Comparison of ENCODE assay signal across 8 cellular contexts in genomic region chr12:49662998-49663843, GRCh38. TPM values are rescaled to one million over a fixed set of nuclear protein-coding genes. Genes with fewer than 3 reads are reported as not detected.
DNase-seq lines count a peak whose midpoint lies in the region; ATAC-seq and TF ChIP-seq lines count a peak whose summit lies in the region.

No MANE protein-coding gene starts in this region.

- ATAC-seq in GM21515 (IDR thresholded peaks at IDR 0.05; ENCODE audit: unreplicated experiment) = peak; percentile 63

- DNase-seq in COLO668 (lab: John Stamatoyannopoulos, UW; ENCODE audit: unreplicated experiment) (peak; percentile 2), KG1 (lab: John Stamatoyannopoulos, UW) (peak; percentile 83), choroid plexus epithelial cell (ENCODE audit: low read depth) (peak; percentile 93), lung microvascular endothelial cell (ENCODE audit: low read depth in 2 of 2) (peak; percentile 94 to 97), NCI-H2081 treated with DMSO at 0.1 percent for 48 hours (lab: John Stamatoyannopoulos, UW) (no peak)
- peak; percentile 16 to 63 (median 39) for DNase-seq in activated CD4-positive, CD25-positive, alpha-beta regulatory T cell (lab: John Stamatoyannopoulos, UW)
- peak; percentile 46 for DNase-seq in stimulated activated CD8-positive, alpha-beta memory T cell treated with anti-CD3 and anti-CD28 coated beads, Interleukin-15, amount 100 ng/mL, for 4 hours (ENCODE audit: low read depth in 2 of 2)

- TF ChIP-seq CTCF in choroid plexus epithelial cell (conservative IDR thresholded peaks at IDR 0.05; ENCODE audit: low read depth, low read length) = no peak

- no peak overlapping the region for H3K4me3 ChIP-seq in choroid plexus epithelial cell (ENCODE audit: low read depth, low read length)

RNA-seq across cellular contexts. Expression of gene PRPF40B, which starts 39.9 kb away (rescaled TPM):
- total RNA-seq in lung microvascular endothelial cell = 1.5 and 2.2 TPM in 2 replicates

RNA-seq across cellular contexts. Expression of gene FMNL3, which starts 44.0 kb away (rescaled TPM):
- 52.0 and 54.5 TPM in 2 replicates for total RNA-seq in lung microvascular endothelial cell

RNA-seq across cellular contexts. Expression of gene FAM186B, which starts 57.8 kb away (rescaled TPM):
- total RNA-seq in lung microvascular endothelial cell = under 0.01 and 0.22 TPM in 2 replicates
